Comparison of ENCODE assay signal across 12 cellular contexts in genomic region chr3:185813691-185814215, GRCh38.
A peak's percentile ranks its signal among the peaks of the same experiment; 100 is the strongest.
DNase-seq lines count a peak whose midpoint lies in the region; ATAC-seq and TF ChIP-seq lines count a peak whose summit lies in the region.
"Had no signal": no experiment of that assay in that cellular context is flagged by ENCODE, and none has a peak within 500 bp of the region (broad histone marks: within the 10 kb centered on the region; RNA-seq: fewer than 3 reads in every experiment).

No MANE protein-coding gene starts in this region.

- TF ChIP-seq CTCF in coronary artery (IDR thresholded peaks at IDR 0.05), result no peak

- peak overlapping the region; percentile 5 for H3K9ac ChIP-seq in SK-N-MC (ENCODE audit: insufficient read length)

- DNase-seq in NOMO-1 treated with DMSO at 0.1 percent for 48 hours (lab: John Stamatoyannopoulos, UW; ENCODE audit: unreplicated experiment) (peak; percentile 34), NOMO-1 treated with dmso at 0.1 percent for 144 hours (lab: John Stamatoyannopoulos, UW; ENCODE audit: unreplicated experiment) (no peak), SK-N-MC (ENCODE audit: low read depth, low spot score) (no peak), fibroblast of peridontal ligament (ENCODE audit: extremely low read depth) (peak; percentile 77), skeletal muscle cell (ENCODE audit: low read depth) (peak; percentile 65), coronary artery (ENCODE audit: low spot score) (no peak), NCI-H1105 treated with DMSO at 0.1 percent for 48 hours (lab: John Stamatoyannopoulos, UW) (no peak)
- no peak for DNase-seq in stimulated activated naive CD8-positive, alpha-beta T cell treated with anti-CD3 and anti-CD28 coated beads, Interleukin-15, Interleukin-2, amounts not matched to agents 100 U/mL and 50 U/mL, for 24 hours
- DNase-seq: activated naive CD8-positive, alpha-beta T cell treated with anti-CD3 and anti-CD28 coated beads, Interleukin-2, amount 10 ng/mL, durations not matched to agents 7 days and 5 days; naive thymus-derived CD4-positive, alpha-beta T cell had no signal

- H3K9me3 ChIP-seq in SK-N-MC (ENCODE audit: low read depth, low read length), result no peaks in the 10 kb centered on the region
- H3K9me3 ChIP-seq: tibial nerve had no signal

- ATAC-seq in stimulated activated naive CD8-positive, alpha-beta T cell treated with anti-CD3 and anti-CD28 coated beads, Interleukin-15, Interleukin-2, amounts not matched to agents 100 U/mL and 50 U/mL, for 24 hours, result no peak
- ATAC-seq: naive thymus-derived CD4-positive, alpha-beta T cell had no signal

- peak overlapping the region; percentile 56 for H3K27ac ChIP-seq in SK-N-MC
- no peak overlapping the region for H3K27ac ChIP-seq in coronary artery
- H3K27ac ChIP-seq: 22Rv1 had no signal

- H3K4me3 ChIP-seq in SK-N-MC, result 0 out of 2 replicates have a peak overlapping the region, but pooled peaks have one; percentile 1
- H3K4me3 ChIP-seq in skeletal muscle cell (ENCODE audit: low read depth, low read length), result no peak overlapping the region
- H3K4me3 ChIP-seq in coronary artery, result no peak overlapping the region
- H3K4me3 ChIP-seq: tibial nerve had no signal

- H3K36me3 ChIP-seq in SK-N-MC (ENCODE audit: insufficient read depth, low read length), result peaks cover 10% of the 10 kb centered on the region
- H3K36me3 ChIP-seq: tibial nerve had no signal

Comparison
In these comparisons a context has a peak if more than half of its experiments do, and no peak if none do; other contexts are left out.
1. DNase-seq: peak in NOMO-1 treated with DMSO at 0.1 percent for 48 hours (single experiment), fibroblast of peridontal ligament (single experiment) and skeletal muscle cell (single experiment); none in NOMO-1 treated with dmso at 0.1 percent for 144 hours (single experiment), SK-N-MC (single experiment), coronary artery (single experiment), NCI-H1105 treated with DMSO at 0.1 percent for 48 hours (single experiment) and stimulated activated naive CD8-positive, alpha-beta T cell treated with anti-CD3 and anti-CD28 coated beads, Interleukin-15, Interleukin-2, amounts not matched to agents 100 U/mL and 50 U/mL, for 24 hours (single experiment).